Comparison of ENCODE assay signal across 1 cellular context in the genomic region with DNA sequence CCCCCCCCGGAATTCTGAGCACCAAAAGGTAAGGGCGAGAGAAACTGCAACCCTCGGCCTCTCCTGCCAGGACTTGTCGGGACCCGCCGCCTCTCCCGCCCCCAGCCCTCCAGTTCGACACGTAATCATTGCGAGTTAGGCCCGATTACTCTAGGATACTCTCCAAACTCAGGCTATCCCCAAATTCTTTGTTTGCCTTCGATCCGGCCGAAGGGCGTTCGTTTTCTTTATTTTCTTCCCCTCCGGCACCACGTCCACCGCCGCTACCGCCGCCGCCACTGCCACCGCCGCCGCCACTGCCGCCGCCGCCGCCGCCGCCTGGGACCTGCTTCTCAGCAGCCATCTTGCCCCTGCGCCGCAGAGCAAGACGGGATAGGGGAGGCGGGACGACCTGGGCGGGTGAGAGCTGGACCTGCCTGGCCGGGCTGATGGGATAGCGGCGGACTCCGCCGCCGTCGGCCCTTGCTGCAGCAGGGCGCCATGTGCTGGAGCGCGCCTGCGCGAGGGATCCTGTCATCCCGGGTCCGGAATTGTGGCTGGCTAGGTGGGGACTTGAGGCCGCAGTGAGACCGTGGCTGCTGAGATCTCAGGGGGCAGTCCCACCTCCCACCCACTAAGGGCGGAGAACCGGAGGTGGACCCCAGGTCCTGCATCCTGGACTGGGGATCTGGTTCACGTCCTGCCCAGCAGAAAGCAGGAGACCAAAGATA.
A peak's percentile ranks its signal among the peaks of the same experiment; 100 is the strongest.
TF ChIP-seq lines count a peak whose summit lies in the region.

SRP68 (minus strand) TSS at position 369 of the 710 bp plus-strand sequence; CDS start at position 343, 26 bp downstream.

TF ChIP-seq in K562, 482 proteins besides CTCF, POLR2A, EP300 and RAD21 (continued from another document and continues in another):
- peak; percentile 35; the same call in 1 of the 2 replicates for TF ChIP-seq JUND (IDR thresholded peaks at IDR 0.05; ENCODE audit: borderline replicate concordance, low read depth, low read length)
- no peak; the same call in 2 of the 3 replicates for TF ChIP-seq JUND (tag; IDR thresholded peaks at IDR 0.05; ENCODE audit: borderline replicate concordance, low read depth, low read length)
- no peak for TF ChIP-seq ZNF282 (CRISPR knock-in tag; IDR thresholded peaks at IDR 0.05)
- peak; percentile 70; the same call in 1 of the 2 replicates for TF ChIP-seq RREB1 (CRISPR knock-in tag; IDR thresholded peaks at IDR 0.05)
- TF ChIP-seq TARDBP (IDR thresholded peaks at IDR 0.05) = 0 out of 2 replicates have a peak, but pooled peaks have one; percentile 73
- TF ChIP-seq PHB2 (IDR thresholded peaks at IDR 0.05; ENCODE audit: low read depth) = no peak
- TF ChIP-seq ZNF444 (CRISPR knock-in tag; IDR thresholded peaks at IDR 0.05) = no peak
- TF ChIP-seq ZNF324 (CRISPR knock-in tag; IDR thresholded peaks at IDR 0.05) = no peak
- no peak for TF ChIP-seq HDAC6 (IDR thresholded peaks at IDR 0.05; ENCODE audit: low read depth, low read length)
- TF ChIP-seq ZNF589 (CRISPR knock-in tag; IDR thresholded peaks at IDR 0.05; ENCODE audit: low read depth) = no peak
- TF ChIP-seq PTBP1 (IDR thresholded peaks at IDR 0.05; ENCODE audit: low read depth, low read length) = no peak
- TF ChIP-seq ZNF318 (IDR thresholded peaks at IDR 0.05; ENCODE audit: borderline replicate concordance in 1 of 2, low read depth in 1 of 2) = no peak
- TF ChIP-seq ZMIZ1 (IDR thresholded peaks at IDR 0.05; ENCODE audit: low read depth in 2 of 2, low read length in 2 of 2) = peak in 1 of 2 experiments; percentile 53; a peak in 2 of 4 replicates
- TF ChIP-seq MTA2 (IDR thresholded peaks at IDR 0.05; ENCODE audit: low read depth) = no peak
- TF ChIP-seq IRF2 (CRISPR knock-in tag; IDR thresholded peaks at IDR 0.05) = no peak
- 0 out of 2 replicates have a peak, but pooled peaks have one; percentile 9 for TF ChIP-seq PREB (CRISPR knock-in tag; IDR thresholded peaks at IDR 0.05)
- no peak for TF ChIP-seq CBFB (CRISPR knock-in tag; IDR thresholded peaks at IDR 0.05)
- no peak for TF ChIP-seq ZNF639 (CRISPR knock-in tag; conservative IDR thresholded peaks at IDR 0.05 in 1 of 2, IDR thresholded peaks at IDR 0.05 in 1 of 2)
- TF ChIP-seq POLR2AphosphoS5 (IDR thresholded peaks at IDR 0.05; ENCODE audit: control insufficient read depth, insufficient read depth, low read depth, low read length) = peak; percentile 78
- no peak for TF ChIP-seq EWSR1 (IDR thresholded peaks at IDR 0.05; ENCODE audit: borderline replicate concordance, low read depth, partially characterized antibody)
- TF ChIP-seq HNRNPL (IDR thresholded peaks at IDR 0.05; ENCODE audit: low read depth, low read length) = no peak
- TF ChIP-seq TRIM28 (IDR thresholded peaks at IDR 0.05) = no peak
- TF ChIP-seq STAT5B (CRISPR knock-in tag; IDR thresholded peaks at IDR 0.05) = no peak
- TF ChIP-seq CEBPG (CRISPR knock-in tag; IDR thresholded peaks at IDR 0.05) = 0 out of 2 replicates have a peak, but pooled peaks have one; percentile 5
- no peak for TF ChIP-seq CEBPG (tag; conservative IDR thresholded peaks at IDR 0.05 in 1 of 2, IDR thresholded peaks at IDR 0.05 in 1 of 2)
- TF ChIP-seq, protein P1, sequence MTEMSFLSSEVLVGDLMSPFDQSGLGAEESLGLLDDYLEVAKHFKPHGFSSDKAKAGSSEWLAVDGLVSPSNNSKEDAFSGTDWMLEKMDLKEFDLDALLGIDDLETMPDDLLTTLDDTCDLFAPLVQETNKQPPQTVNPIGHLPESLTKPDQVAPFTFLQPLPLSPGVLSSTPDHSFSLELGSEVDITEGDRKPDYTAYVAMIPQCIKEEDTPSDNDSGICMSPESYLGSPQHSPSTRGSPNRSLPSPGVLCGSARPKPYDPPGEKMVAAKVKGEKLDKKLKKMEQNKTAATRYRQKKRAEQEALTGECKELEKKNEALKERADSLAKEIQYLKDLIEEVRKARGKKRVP (CRISPR knock-in tag; IDR thresholded peaks at IDR 0.05) = no peak
- no peak for TF ChIP-seq HDGF (IDR thresholded peaks at IDR 0.05)
- no peak for TF ChIP-seq ZBTB12 (CRISPR knock-in tag; IDR thresholded peaks at IDR 0.05)
- no peak for TF ChIP-seq ZNF77 (CRISPR knock-in tag; IDR thresholded peaks at IDR 0.05)
